Comparison of ENCODE assay signal across 31 cellular contexts in the genomic region with DNA sequence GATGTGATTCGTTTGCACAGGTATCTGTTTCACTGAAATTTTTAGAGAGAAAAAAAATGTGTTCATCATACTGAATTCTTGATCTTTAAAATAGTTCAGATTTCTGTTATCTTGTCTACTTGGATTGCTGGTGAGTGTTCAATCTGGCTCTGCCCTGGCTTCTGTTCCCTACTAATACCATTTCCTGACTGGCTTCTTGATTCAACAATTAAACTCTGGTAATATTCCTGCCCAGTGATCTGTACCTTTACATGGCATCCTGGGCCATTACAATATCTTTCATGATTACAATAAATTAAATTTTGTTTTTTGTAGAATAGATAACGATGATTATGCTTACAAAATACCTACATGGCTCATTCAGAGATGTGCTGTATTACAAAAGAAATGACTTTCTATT.
"Had no signal": no experiment of that assay in that cellular context is flagged by ENCODE, and none has a peak within 500 bp of the region (broad histone marks: within the 10 kb centered on the region; RNA-seq: fewer than 3 reads in every experiment).

No MANE protein-coding gene starts in this region.

- H3K36me3 ChIP-seq: adrenal gland, ascending aorta, brain microvascular endothelial cell, breast epithelium, cardiac muscle cell had no signal

- DNase-seq: activated effector memory CD4-positive, alpha-beta T cell treated with anti-CD3 and anti-CD28 coated beads, Interleukin-2, amount 50 U/mL, for 16 hours; activated effector memory CD4-positive, alpha-beta T cell treated with Interleukin-2 at 50 U/mL for 16 hours; activated gamma-delta T cell; activated gamma-delta T cell treated with Interleukin-2 at 50 U/mL for 16 hours; activated naive CD4-positive, alpha-beta T cell; activated naive CD4-positive, alpha-beta T cell treated with anti-CD3 and anti-CD28 coated beads for 36 hours; activated naive CD4-positive, alpha-beta T cell treated with anti-CD3 and anti-CD28 coated beads, Interleukin-2, amount 10 ng/mL, durations not matched to agents 7 days and 5 days; activated naive CD4-positive, alpha-beta T cell treated with anti-CD3 and anti-CD28 coated beads, Interleukin-2, amount 50 U/mL, for 16 hours; activated naive CD4-positive, alpha-beta T cell treated with Interleukin-2 at 50 U/mL for 16 hours; activated naive CD8-positive, alpha-beta T cell treated with anti-CD3 and anti-CD28 coated beads for 36 hours; activated naive CD8-positive, alpha-beta T cell treated with anti-CD3 and anti-CD28 coated beads, Interleukin-2, amount 10 ng/mL, durations not matched to agents 7 days and 5 days; activated naive CD8-positive, alpha-beta T cell treated with anti-CD3 and anti-CD28 coated beads, Interleukin-2, amount 50 U/mL, for 24 hours; activated T-cell treated with anti-CD3 and anti-CD28 coated beads, Interleukin-2, amount 50 U/mL, for 24 hours; activated T-cell treated with anti-CD3 and anti-CD28 coated beads, Interleukin-2, amount 50 U/mL, for 4 hours; activated T-cell treated with anti-CD3 and anti-CD28 coated beads, Interleukin-2, amount 50 U/mL, for 48 hours; activated T-cell treated with anti-CD3 and anti-CD28 coated beads, Interleukin-2, amount 50 U/mL, for 72 hours; adrenal gland; amniotic stem cell; amygdala; anterior cingulate cortex; aorta; body of pancreas; brain microvascular endothelial cell; caudate nucleus; central memory CD4-positive, alpha-beta T cell; cerebellar nuclear complex had no signal

- H3K27me3 ChIP-seq: adrenal gland, ascending aorta, body of pancreas, brain microvascular endothelial cell, breast epithelium, cardiac muscle cell had no signal

- H3K4me3 ChIP-seq: adrenal gland, ascending aorta, body of pancreas, breast epithelium, cardiac muscle cell had no signal

- H3K4me1 ChIP-seq: adrenal gland, ascending aorta, body of pancreas, breast epithelium had no signal

- H3K9me3 ChIP-seq: ascending aorta, body of pancreas, breast epithelium had no signal

- H3K27ac ChIP-seq: adrenal gland, ascending aorta, body of pancreas, brain microvascular endothelial cell, breast epithelium, cardiac muscle cell had no signal

- ATAC-seq: activated naive CD4-positive, alpha-beta T cell treated with anti-CD3 and anti-CD28 coated beads, Interleukin-2, amount 50 U/mL, for 72 hours; activated naive CD8-positive, alpha-beta T cell treated with anti-CD3 and anti-CD28 coated beads, Interleukin-2, amount 50 U/mL, for 24 hours; activated T-cell treated with anti-CD3 and anti-CD28 coated beads, Interleukin-2, amount 50 U/mL, for 4 hours; activated T-cell treated with anti-CD3 and anti-CD28 coated beads, Interleukin-2, amount 50 U/mL, for 72 hours; activated T-helper 17 cell treated with anti-CD3 and anti-CD28 coated beads, Interleukin-2, amount 50 U/mL, for 72 hours; body of pancreas had no signal
